In genomic region chr4:40152642-40153041, GRCh38 we compare ENCODE assay signal across 23 cellular contexts. TPM values are rescaled to one million over a fixed set of nuclear protein-coding genes. Genes with fewer than 3 reads are reported as not detected.
DNase-seq lines count a peak whose midpoint lies in the region; ATAC-seq and TF ChIP-seq lines count a peak whose summit lies in the region.
"Had no signal": no experiment of that assay in that cellular context is flagged by ENCODE, and none has a peak within 500 bp of the region (broad histone marks: within the 10 kb centered on the region; RNA-seq: fewer than 3 reads in every experiment).

No MANE protein-coding gene starts in this region.

- WGBS in endodermal cell (ENCODE audit: insufficient coverage in 1 of 2, insufficient read length in 1 of 2), 2 experiments = 89 to 94% methylated on average over 3 to 5 of the region's 5 CpGs

- H3K27ac ChIP-seq in CD8-positive, alpha-beta T cell (ENCODE audit: low read depth, low read length) = no peak overlapping the region
- no peak overlapping the region for H3K27ac ChIP-seq in endodermal cell (ENCODE audit: low read depth, low read length)
- H3K27ac ChIP-seq: brain microvascular endothelial cell, esophagus squamous epithelium, suprapubic skin had no signal

- intact Hi-C loops in CD8-positive, alpha-beta T cell (cut with DNase I, micrococcal nuclease) = loop anchor here in 1 of 2 experiments (2.0 to 5.0 kb wide), 3 partner anchors 38 to 690 kb away; no protein-coding TSS in a partner anchor

- ATAC-seq in activated T-cell treated with anti-CD3 and anti-CD28 coated beads, Interleukin-2, amount 50 U/mL, for 4 hours = peak in 1 of 2 donors; percentile 47
- peak; percentile 59 for ATAC-seq in CD8-positive, alpha-beta T cell
- ATAC-seq in GM19351 (IDR thresholded peaks at IDR 0.05; ENCODE audit: unreplicated experiment) = no peak
- ATAC-seq: left ventricle myocardium superior, sciatic nerve had no signal

- H3K27me3 ChIP-seq in CD8-positive, alpha-beta T cell (ENCODE audit: insufficient read depth, low read length) = no peaks in the 10 kb centered on the region
- no peaks in the 10 kb centered on the region for H3K27me3 ChIP-seq in endodermal cell (ENCODE audit: control insufficient read depth, insufficient read depth, low read length, poor library complexity, severe bottlenecking)
- H3K27me3 ChIP-seq: brain microvascular endothelial cell, esophagus squamous epithelium, suprapubic skin had no signal

- H3K4me1 Mint-ChIP-seq in activated T-cell treated with anti-CD3 and anti-CD28 coated beads, Interleukin-2, amount 50 U/mL, for 4 hours (ENCODE audit: low read depth) = peaks cover 35% of the 10 kb centered on the region
- H3K4me1 Mint-ChIP-seq in CD8-positive, alpha-beta T cell (ENCODE audit: low read depth) = peaks cover 35% of the 10 kb centered on the region
- H3K4me1 Mint-ChIP-seq in endodermal cell = no peaks in the 10 kb centered on the region

- H3K36me3 Mint-ChIP-seq in activated T-cell treated with anti-CD3 and anti-CD28 coated beads, Interleukin-2, amount 50 U/mL, for 4 hours (ENCODE audit: insufficient read depth) = peaks cover 13% of the 10 kb centered on the region
- H3K36me3 Mint-ChIP-seq in CD8-positive, alpha-beta T cell = peaks cover 10% of the 10 kb centered on the region
- peaks cover 46% of the 10 kb centered on the region for H3K36me3 Mint-ChIP-seq in endodermal cell (ENCODE audit: low read depth)

- H3K4me3 ChIP-seq in CD8-positive, alpha-beta T cell (ENCODE audit: low read depth, low read length) = no peak overlapping the region
- H3K4me3 ChIP-seq in endodermal cell (ENCODE audit: low read length) = no peak overlapping the region
- H3K4me3 ChIP-seq: esophagus squamous epithelium, suprapubic skin had no signal

- TF ChIP-seq CTCF in CD8-positive, alpha-beta T cell (IDR thresholded peaks at IDR 0.05) = no peak
- TF ChIP-seq CTCF in endodermal cell (conservative IDR thresholded peaks at IDR 0.05) = no peak

- no peaks in the 10 kb centered on the region for H3K9me3 ChIP-seq in CD8-positive, alpha-beta T cell (ENCODE audit: low read length)
- H3K9me3 ChIP-seq in endodermal cell (ENCODE audit: control insufficient read depth, low read length) = peaks cover 29% of the 10 kb centered on the region
- H3K9me3 ChIP-seq: esophagus squamous epithelium, suprapubic skin had no signal

- peaks cover 36% of the 10 kb centered on the region for H3K4me1 ChIP-seq in CD8-positive, alpha-beta T cell (ENCODE audit: insufficient read depth, low read length)
- no peaks in the 10 kb centered on the region for H3K4me1 ChIP-seq in endodermal cell (ENCODE audit: control insufficient read depth, insufficient read depth, low read length)
- H3K4me1 ChIP-seq: esophagus squamous epithelium, suprapubic skin had no signal

- no peak overlapping the region for H3K9ac ChIP-seq in endodermal cell (ENCODE audit: extremely low read depth, low read length, poor library complexity, severe bottlenecking)

- H3K27me3 Mint-ChIP-seq in activated T-cell treated with anti-CD3 and anti-CD28 coated beads, Interleukin-2, amount 50 U/mL, for 4 hours (ENCODE audit: low read depth) = no peaks in the 10 kb centered on the region
- H3K27me3 Mint-ChIP-seq in CD8-positive, alpha-beta T cell (ENCODE audit: low read depth) = no peaks in the 10 kb centered on the region
- no peaks in the 10 kb centered on the region for H3K27me3 Mint-ChIP-seq in endodermal cell (ENCODE audit: insufficient read depth)
- H3K27me3 Mint-ChIP-seq: dendritic cell treated with granulocyte-macrophage colony-stimulating factor and Interleukin-4, amounts not matched to agents 40 ng/mL and 50 ng/mL, for 4 days had no signal

- peaks cover 3% of the 10 kb centered on the region for H3K9me3 Mint-ChIP-seq in activated T-cell treated with anti-CD3 and anti-CD28 coated beads, Interleukin-2, amount 50 U/mL, for 4 hours
- H3K9me3 Mint-ChIP-seq in CD8-positive, alpha-beta T cell = peaks cover 3% of the 10 kb centered on the region
- peaks cover 28% of the 10 kb centered on the region for H3K9me3 Mint-ChIP-seq in endodermal cell
- H3K9me3 Mint-ChIP-seq: dendritic cell treated with granulocyte-macrophage colony-stimulating factor and Interleukin-4, amounts not matched to agents 40 ng/mL and 50 ng/mL, for 4 days had no signal

- POLR2A ChIA-PET in CD8-positive, alpha-beta T cell (lab: Charles Lee) = interaction anchor here (0.5 to 2.2 kb wide), 11 partner anchors 42 to 164 kb away, joined by 3 to 11 read pairs (median 5); no protein-coding TSS in a partner anchor

- H3K36me3 ChIP-seq in CD8-positive, alpha-beta T cell (ENCODE audit: insufficient read depth, low read length) = no peaks in the 10 kb centered on the region
- H3K36me3 ChIP-seq in endodermal cell (ENCODE audit: control insufficient read depth, insufficient read depth, low read length) = peaks cover 76% of the 10 kb centered on the region
- H3K36me3 ChIP-seq: brain microvascular endothelial cell, esophagus squamous epithelium had no signal

- CTCF ChIA-PET in CD8-positive, alpha-beta T cell (lab: Charles Lee) = interaction anchor here (0.6 to 5.6 kb wide), 18 partner anchors 38 to 174 kb away, joined by 3 to 72 read pairs (median 7); partner anchors contain the start of gene RHOH

- peak; percentile 45; the same call in 1 of the 2 replicates for TF ChIP-seq POLR2A in Raji (IDR thresholded peaks at IDR 0.05; ENCODE audit: insufficient read depth, low read depth, low read length)

- peak; percentile 17 for DNase-seq in activated T-cell treated with anti-CD3 and anti-CD28 coated beads, Interleukin-2, amount 50 U/mL, for 4 hours
- DNase-seq in activated T-cell treated with anti-CD3 and anti-CD28 coated beads for 4 hours (no peak), NCI-H2227 (lab: John Stamatoyannopoulos, UW; ENCODE audit: unreplicated experiment) (no peak), endodermal cell (no peak)
- DNase-seq in CD8-positive, alpha-beta T cell = peak in 3 of 7 experiments; percentile 27 to 44 (median 37)
- peak; percentile 1 for DNase-seq in effector CD8-positive, alpha-beta T cell (lab: John Stamatoyannopoulos, UW)
- DNase-seq: activated CD8-positive, alpha-beta memory T cell treated with anti-CD3 and anti-CD28 coated beads for 24 hours; activated naive CD4-positive, alpha-beta T cell treated with anti-CD3 and anti-CD28 coated beads, Interleukin-2, amount 50 U/mL, for 16 hours; brain microvascular endothelial cell; esophagus squamous epithelium; GDM1; left ventricle myocardium superior; NCI-H2029; NCI-H524; SIG-M5; stimulated activated CD4-positive, alpha-beta T cell treated with anti-CD3 and anti-CD28 coated beads, Interleukin-2, amount 100 ng/mL, for 48 hours; T-helper 9 cell had no signal

- no peak overlapping the region for H3K4me3 Mint-ChIP-seq in activated T-cell treated with anti-CD3 and anti-CD28 coated beads, Interleukin-2, amount 50 U/mL, for 4 hours
- H3K4me3 Mint-ChIP-seq in CD8-positive, alpha-beta T cell = peak overlapping the region; percentile 53
- H3K4me3 Mint-ChIP-seq in endodermal cell = no peak overlapping the region
- H3K4me3 Mint-ChIP-seq: dendritic cell treated with granulocyte-macrophage colony-stimulating factor and Interleukin-4, amounts not matched to agents 40 ng/mL and 50 ng/mL, for 4 days had no signal

- H3K27ac Mint-ChIP-seq in CD8-positive, alpha-beta T cell = peak overlapping the region; percentile 94
- H3K27ac Mint-ChIP-seq in endodermal cell = no peak overlapping the region
- H3K27ac Mint-ChIP-seq: dendritic cell treated with granulocyte-macrophage colony-stimulating factor and Interleukin-4, amounts not matched to agents 40 ng/mL and 50 ng/mL, for 4 days had no signal

RNA-seq across cellular contexts. Expression of gene RHOH, which starts 44.2 kb away (rescaled TPM):
- total RNA-seq in activated T-cell treated with anti-CD3 and anti-CD28 coated beads, Interleukin-2, amount 50 U/mL, for 4 hours = 100 to 1,000 TPM; 164 to 204 (median 170) TPM
- 100 to 1,000 TPM; 533 to 539 TPM for total RNA-seq in CD8-positive, alpha-beta T cell
- 1 to 10 TPM; 2.9 to 9.4 TPM for total RNA-seq in endodermal cell
- polyA plus RNA-seq in endodermal cell (2013, experiment 1 of 2) = 0.36 TPM
- polyA plus RNA-seq in endodermal cell (2013, experiment 2 of 2) = 0.54 TPM
- total RNA-seq: osteoblast had no signal

Comparison
In these comparisons a context has a peak if more than half of its experiments do, and no peak if none do; other contexts are left out.
1. DNase-seq: peak in activated T-cell treated with anti-CD3 and anti-CD28 coated beads, Interleukin-2, amount 50 U/mL, for 4 hours (single experiment) and effector CD8-positive, alpha-beta T cell (single experiment); none in activated T-cell treated with anti-CD3 and anti-CD28 coated beads for 4 hours (single experiment), NCI-H2227 (single experiment) and endodermal cell (single experiment).
2. RNA of gene RHOH, which starts 44.2 kb away (total RNA-seq): 533 to 539 TPM in CD8-positive, alpha-beta T cell and 164 to 204 TPM in activated T-cell treated with anti-CD3 and anti-CD28 coated beads, Interleukin-2, amount 50 U/mL, for 4 hours; 2.9 to 9.4 TPM in endodermal cell; every median in the first group is over 10 times any median in the second.